In genomic region chr20:2006452-2007381, GRCh38 we compare ENCODE assay signal across 9 cellular contexts. TPM values are rescaled to one million over a fixed set of nuclear protein-coding genes. Genes with fewer than 3 reads are reported as not detected.
DNase-seq lines count a peak whose midpoint lies in the region; ATAC-seq and TF ChIP-seq lines count a peak whose summit lies in the region.
"Had no signal": no experiment of that assay in that cellular context is flagged by ENCODE, and none has a peak within 500 bp of the region (broad histone marks: within the 10 kb centered on the region; RNA-seq: fewer than 3 reads in every experiment).

No MANE protein-coding gene starts in this region.

- ATAC-seq in sciatic nerve: peak; percentile 46

- intact Hi-C loops in sciatic nerve (cut with DNase I): no loop called here

- peak; percentile 77 for TF ChIP-seq CTCF in fibroblast of pulmonary artery (IDR thresholded peaks at IDR 0.05; ENCODE audit: low read length, missing control alignments)

- H3K4me3 ChIP-seq in fibroblast of pulmonary artery (replicated peaks; ENCODE audit: low read depth, low read length): no peak overlapping the region

- DNase-seq in NCI-H748 (lab: John Stamatoyannopoulos, UW; ENCODE audit: unreplicated experiment) (peak; percentile 60), NCI-H748 treated with DMSO at 0.1 percent for 48 hours (lab: John Stamatoyannopoulos, UW) (no peak), UCSD-AML1 (lab: John Stamatoyannopoulos, UW; ENCODE audit: unreplicated experiment) (peak; percentile 18), fibroblast of pulmonary artery (ENCODE audit: low read depth) (peak; percentile 54), sciatic nerve (ENCODE audit: low spot score) (no peak)
- DNase-seq in effector CD8-positive, alpha-beta T cell (lab: John Stamatoyannopoulos, UW): no peak
- DNase-seq in activated CD4-positive, CD25-positive, alpha-beta regulatory T cell (lab: John Stamatoyannopoulos, UW): no peak

- no peak for TF ChIP-seq EP300 in Ishikawa (IDR thresholded peaks at IDR 0.05; ENCODE audit: borderline replicate concordance)

- peak; percentile 48 for TF ChIP-seq RAD21 in Ishikawa (IDR thresholded peaks at IDR 0.05; ENCODE audit: low read depth)

TF ChIP-seq in Ishikawa, 13 proteins besides CTCF, POLR2A, EP300 and RAD21:
- TF ChIP-seq REST (IDR thresholded peaks at IDR 0.05; ENCODE audit: low read depth) (no peak), CREB1 (IDR thresholded peaks at IDR 0.05; ENCODE audit: low read depth) (no peak), TAF1 (IDR thresholded peaks at IDR 0.05; ENCODE audit: low read depth) (no peak)

RNA-seq across cellular contexts. Expression of gene PDYN, which starts 12.9 kb away (rescaled TPM):
- not detected for total RNA-seq in sciatic nerve
- total RNA-seq: activated naive CD4-positive, alpha-beta T cell treated with anti-CD3 and anti-CD28 coated beads, Interleukin-2, amount 50 U/mL, for 72 hours had no signal

Comparison
In these comparisons a context has a peak if more than half of its experiments do, and no peak if none do; other contexts are left out.
1. DNase-seq: peak in NCI-H748 (single experiment), UCSD-AML1 (single experiment) and fibroblast of pulmonary artery (single experiment); none in NCI-H748 treated with DMSO at 0.1 percent for 48 hours (single experiment), sciatic nerve (single experiment), effector CD8-positive, alpha-beta T cell (single experiment) and activated CD4-positive, CD25-positive, alpha-beta regulatory T cell (0 of 4).